In the genomic region with DNA sequence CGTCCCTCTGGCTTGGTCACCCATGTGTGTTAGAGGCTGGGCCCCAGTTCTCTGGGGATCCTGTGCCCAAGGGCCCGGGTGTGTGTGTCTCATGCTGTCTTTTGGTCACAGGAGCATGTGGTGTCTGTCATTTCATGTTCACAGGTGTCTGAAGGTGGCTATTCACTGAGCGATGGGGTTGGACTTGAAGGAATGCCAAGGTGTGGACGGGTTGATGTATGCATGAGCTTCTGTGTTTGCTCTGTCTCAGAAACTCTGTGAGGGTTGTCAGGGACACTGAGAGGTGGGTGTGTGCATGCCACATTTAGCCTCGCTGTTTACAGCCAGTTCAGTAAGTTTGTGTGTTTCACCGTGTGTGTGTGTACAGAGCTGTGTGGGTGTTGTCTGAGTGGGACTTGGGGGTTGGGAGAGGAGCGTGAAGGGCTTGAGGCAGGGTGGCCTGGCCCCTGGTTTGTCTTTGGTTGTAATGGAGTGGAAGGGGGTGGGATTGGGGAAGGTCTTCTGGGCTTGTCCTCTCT, we compare ENCODE assay signal across 1 cellular context.
TF ChIP-seq lines count a peak whose summit lies in the region.

No MANE protein-coding gene starts in this region.

TF ChIP-seq in HepG2, 621 proteins besides CTCF, POLR2A, EP300 and RAD21 (continues in another document):
- TF ChIP-seq, protein P1, sequence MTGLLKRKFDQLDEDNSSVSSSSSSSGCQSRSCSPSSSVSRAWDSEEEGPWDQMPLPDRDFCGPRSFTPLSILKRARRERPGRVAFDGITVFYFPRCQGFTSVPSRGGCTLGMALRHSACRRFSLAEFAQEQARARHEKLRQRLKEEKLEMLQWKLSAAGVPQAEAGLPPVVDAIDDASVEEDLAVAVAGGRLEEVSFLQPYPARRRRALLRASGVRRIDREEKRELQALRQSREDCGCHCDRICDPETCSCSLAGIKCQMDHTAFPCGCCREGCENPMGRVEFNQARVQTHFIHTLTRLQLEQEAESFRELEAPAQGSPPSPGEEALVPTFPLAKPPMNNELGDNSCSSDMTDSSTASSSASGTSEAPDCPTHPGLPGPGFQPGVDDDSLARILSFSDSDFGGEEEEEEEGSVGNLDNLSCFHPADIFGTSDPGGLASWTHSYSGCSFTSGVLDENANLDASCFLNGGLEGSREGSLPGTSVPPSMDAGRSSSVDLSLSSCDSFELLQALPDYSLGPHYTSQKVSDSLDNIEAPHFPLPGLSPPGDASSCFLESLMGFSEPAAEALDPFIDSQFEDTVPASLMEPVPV (CRISPR knock-in tag; IDR thresholded peaks at IDR 0.05), result no peak
- TF ChIP-seq, protein P2, sequence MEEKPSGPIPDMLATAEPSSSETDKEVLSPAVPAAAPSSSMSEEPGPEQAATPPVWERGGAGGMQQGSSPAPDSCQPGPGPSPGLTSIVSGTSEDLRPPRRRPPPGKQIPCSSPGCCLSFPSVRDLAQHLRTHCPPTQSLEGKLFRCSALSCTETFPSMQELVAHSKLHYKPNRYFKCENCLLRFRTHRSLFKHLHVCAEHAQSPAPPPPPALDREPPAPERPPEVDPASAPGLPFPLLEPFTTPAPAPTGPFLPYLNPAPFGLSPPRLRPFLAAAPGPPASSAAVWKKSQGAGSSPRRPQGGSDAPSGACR (CRISPR knock-in tag; IDR thresholded peaks at IDR 0.05), result 0 out of 2 replicates have a peak, but pooled peaks have one; percentile 66
- TF ChIP-seq SNAI1 (CRISPR knock-in tag; IDR thresholded peaks at IDR 0.05; ENCODE audit: borderline replicate concordance), result 0 out of 2 replicates have a peak, but pooled peaks have one; percentile 66
- TF ChIP-seq, protein P3, sequence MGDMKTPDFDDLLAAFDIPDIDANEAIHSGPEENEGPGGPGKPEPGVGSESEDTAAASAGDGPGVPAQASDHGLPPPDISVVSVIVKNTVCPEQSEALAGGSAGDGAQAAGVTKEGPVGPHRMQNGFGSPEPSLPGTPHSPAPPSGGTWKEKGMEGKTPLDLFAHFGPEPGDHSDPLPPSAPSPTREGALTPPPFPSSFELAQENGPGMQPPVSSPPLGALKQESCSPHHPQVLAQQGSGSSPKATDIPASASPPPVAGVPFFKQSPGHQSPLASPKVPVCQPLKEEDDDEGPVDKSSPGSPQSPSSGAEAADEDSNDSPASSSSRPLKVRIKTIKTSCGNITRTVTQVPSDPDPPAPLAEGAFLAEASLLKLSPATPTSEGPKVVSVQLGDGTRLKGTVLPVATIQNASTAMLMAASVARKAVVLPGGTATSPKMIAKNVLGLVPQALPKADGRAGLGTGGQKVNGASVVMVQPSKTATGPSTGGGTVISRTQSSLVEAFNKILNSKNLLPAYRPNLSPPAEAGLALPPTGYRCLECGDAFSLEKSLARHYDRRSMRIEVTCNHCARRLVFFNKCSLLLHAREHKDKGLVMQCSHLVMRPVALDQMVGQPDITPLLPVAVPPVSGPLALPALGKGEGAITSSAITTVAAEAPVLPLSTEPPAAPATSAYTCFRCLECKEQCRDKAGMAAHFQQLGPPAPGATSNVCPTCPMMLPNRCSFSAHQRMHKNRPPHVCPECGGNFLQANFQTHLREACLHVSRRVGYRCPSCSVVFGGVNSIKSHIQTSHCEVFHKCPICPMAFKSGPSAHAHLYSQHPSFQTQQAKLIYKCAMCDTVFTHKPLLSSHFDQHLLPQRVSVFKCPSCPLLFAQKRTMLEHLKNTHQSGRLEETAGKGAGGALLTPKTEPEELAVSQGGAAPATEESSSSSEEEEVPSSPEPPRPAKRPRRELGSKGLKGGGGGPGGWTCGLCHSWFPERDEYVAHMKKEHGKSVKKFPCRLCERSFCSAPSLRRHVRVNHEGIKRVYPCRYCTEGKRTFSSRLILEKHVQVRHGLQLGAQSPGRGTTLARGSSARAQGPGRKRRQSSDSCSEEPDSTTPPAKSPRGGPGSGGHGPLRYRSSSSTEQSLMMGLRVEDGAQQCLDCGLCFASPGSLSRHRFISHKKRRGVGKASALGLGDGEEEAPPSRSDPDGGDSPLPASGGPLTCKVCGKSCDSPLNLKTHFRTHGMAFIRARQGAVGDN (CRISPR knock-in tag; IDR thresholded peaks at IDR 0.05), result peak; percentile 28; the same call in 1 of the 2 replicates
- TF ChIP-seq TOPORS (CRISPR knock-in tag; IDR thresholded peaks at IDR 0.05), result no peak
- TF ChIP-seq ZBTB3 (CRISPR knock-in tag; IDR thresholded peaks at IDR 0.05; ENCODE audit: borderline replicate concordance, low read depth), result no peak
- TF ChIP-seq, protein P4, sequence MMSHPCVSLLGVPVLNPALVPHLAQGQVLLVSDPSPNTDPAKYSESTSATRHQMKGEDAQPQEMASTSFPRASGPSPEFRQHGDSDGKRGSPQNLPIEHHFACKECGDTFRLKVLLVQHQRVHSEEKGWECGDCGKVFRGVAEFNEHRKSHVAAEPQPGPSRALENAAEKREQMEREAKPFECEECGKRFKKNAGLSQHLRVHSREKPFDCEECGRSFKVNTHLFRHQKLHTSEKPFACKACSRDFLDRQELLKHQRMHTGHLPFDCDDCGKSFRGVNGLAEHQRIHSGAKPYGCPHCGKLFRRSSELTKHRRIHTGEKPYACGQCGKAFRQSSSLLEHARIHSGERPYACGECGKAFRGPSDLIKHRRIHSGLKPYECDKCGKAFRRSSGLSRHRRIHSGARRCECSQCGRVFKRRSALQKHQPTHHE (CRISPR knock-in tag; IDR thresholded peaks at IDR 0.05; ENCODE audit: borderline replicate concordance), result 0 out of 2 replicates have a peak, but pooled peaks have one; percentile 76
- peak; percentile 6; the same call in 1 of the 2 replicates for TF ChIP-seq ZNF761 (CRISPR knock-in tag; conservative IDR thresholded peaks at IDR 0.05)
- 0 out of 2 replicates have a peak, but pooled peaks have one; percentile 3 for TF ChIP-seq TCF7 (IDR thresholded peaks at IDR 0.05; ENCODE audit: low read depth)
- no peak for TF ChIP-seq ZNF598 (CRISPR knock-in tag; IDR thresholded peaks at IDR 0.05; ENCODE audit: borderline replicate concordance)
- TF ChIP-seq, protein P5, sequence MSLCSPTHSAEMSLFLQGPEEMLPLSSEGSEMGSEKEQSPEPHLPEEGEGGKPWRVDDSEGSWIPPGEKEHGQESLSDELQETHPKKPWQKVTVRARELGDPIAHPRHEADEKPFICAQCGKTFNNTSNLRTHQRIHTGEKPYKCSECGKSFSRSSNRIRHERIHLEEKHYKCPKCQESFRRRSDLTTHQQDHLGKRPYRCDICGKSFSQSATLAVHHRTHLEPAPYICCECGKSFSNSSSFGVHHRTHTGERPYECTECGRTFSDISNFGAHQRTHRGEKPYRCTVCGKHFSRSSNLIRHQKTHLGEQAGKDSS (CRISPR knock-in tag; IDR thresholded peaks at IDR 0.05; ENCODE audit: borderline replicate concordance, low read depth), result no peak
- TF ChIP-seq NCOA2 (CRISPR knock-in tag; IDR thresholded peaks at IDR 0.05), result no peak
- TF ChIP-seq, protein P6, sequence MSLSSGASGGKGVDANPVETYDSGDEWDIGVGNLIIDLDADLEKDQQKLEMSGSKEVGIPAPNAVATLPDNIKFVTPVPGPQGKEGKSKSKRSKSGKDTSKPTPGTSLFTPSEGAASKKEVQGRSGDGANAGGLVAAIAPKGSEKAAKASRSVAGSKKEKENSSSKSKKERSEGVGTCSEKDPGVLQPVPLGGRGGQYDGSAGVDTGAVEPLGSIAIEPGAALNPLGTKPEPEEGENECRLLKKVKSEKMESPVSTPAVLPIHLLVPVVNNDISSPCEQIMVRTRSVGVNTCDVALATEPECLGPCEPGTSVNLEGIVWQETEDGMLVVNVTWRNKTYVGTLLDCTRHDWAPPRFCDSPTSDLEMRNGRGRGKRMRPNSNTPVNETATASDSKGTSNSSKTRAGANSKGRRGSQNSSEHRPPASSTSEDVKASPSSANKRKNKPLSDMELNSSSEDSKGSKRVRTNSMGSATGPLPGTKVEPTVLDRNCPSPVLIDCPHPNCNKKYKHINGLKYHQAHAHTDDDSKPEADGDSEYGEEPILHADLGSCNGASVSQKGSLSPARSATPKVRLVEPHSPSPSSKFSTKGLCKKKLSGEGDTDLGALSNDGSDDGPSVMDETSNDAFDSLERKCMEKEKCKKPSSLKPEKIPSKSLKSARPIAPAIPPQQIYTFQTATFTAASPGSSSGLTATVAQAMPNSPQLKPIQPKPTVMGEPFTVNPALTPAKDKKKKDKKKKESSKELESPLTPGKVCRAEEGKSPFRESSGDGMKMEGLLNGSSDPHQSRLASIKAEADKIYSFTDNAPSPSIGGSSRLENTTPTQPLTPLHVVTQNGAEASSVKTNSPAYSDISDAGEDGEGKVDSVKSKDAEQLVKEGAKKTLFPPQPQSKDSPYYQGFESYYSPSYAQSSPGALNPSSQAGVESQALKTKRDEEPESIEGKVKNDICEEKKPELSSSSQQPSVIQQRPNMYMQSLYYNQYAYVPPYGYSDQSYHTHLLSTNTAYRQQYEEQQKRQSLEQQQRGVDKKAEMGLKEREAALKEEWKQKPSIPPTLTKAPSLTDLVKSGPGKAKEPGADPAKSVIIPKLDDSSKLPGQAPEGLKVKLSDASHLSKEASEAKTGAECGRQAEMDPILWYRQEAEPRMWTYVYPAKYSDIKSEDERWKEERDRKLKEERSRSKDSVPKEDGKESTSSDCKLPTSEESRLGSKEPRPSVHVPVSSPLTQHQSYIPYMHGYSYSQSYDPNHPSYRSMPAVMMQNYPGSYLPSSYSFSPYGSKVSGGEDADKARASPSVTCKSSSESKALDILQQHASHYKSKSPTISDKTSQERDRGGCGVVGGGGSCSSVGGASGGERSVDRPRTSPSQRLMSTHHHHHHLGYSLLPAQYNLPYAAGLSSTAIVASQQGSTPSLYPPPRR (CRISPR knock-in tag; IDR thresholded peaks at IDR 0.05; ENCODE audit: borderline replicate concordance), result no peak
- TF ChIP-seq ZSCAN31 (CRISPR knock-in tag; IDR thresholded peaks at IDR 0.05; ENCODE audit: low read depth), result 0 out of 2 replicates have a peak, but pooled peaks have one; percentile 48
- TF ChIP-seq, protein P7, sequence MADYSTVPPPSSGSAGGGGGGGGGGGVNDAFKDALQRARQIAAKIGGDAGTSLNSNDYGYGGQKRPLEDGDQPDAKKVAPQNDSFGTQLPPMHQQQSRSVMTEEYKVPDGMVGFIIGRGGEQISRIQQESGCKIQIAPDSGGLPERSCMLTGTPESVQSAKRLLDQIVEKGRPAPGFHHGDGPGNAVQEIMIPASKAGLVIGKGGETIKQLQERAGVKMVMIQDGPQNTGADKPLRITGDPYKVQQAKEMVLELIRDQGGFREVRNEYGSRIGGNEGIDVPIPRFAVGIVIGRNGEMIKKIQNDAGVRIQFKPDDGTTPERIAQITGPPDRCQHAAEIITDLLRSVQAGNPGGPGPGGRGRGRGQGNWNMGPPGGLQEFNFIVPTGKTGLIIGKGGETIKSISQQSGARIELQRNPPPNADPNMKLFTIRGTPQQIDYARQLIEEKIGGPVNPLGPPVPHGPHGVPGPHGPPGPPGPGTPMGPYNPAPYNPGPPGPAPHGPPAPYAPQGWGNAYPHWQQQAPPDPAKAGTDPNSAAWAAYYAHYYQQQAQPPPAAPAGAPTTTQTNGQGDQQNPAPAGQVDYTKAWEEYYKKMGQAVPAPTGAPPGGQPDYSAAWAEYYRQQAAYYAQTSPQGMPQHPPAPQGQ (CRISPR knock-in tag; IDR thresholded peaks at IDR 0.05; ENCODE audit: borderline replicate concordance), result no peak; the same call in 1 of the 2 replicates
- no peak; the same call in 1 of the 2 replicates for TF ChIP-seq ZNF572 (CRISPR knock-in tag; IDR thresholded peaks at IDR 0.05)
- TF ChIP-seq CEBPG (CRISPR knock-in tag; IDR thresholded peaks at IDR 0.05), result no peak
- peak; percentile 21 for TF ChIP-seq ZNF792 (CRISPR knock-in tag; IDR thresholded peaks at IDR 0.05)
- no peak for TF ChIP-seq ETV6 (CRISPR knock-in tag; conservative IDR thresholded peaks at IDR 0.05)
- peak; percentile 20; the same call in 1 of the 2 replicates for TF ChIP-seq ZNF747 (CRISPR knock-in tag; IDR thresholded peaks at IDR 0.05; ENCODE audit: borderline replicate concordance)
- TF ChIP-seq ZFP36L1 (CRISPR knock-in tag; IDR thresholded peaks at IDR 0.05), result 0 out of 2 replicates have a peak, but pooled peaks have one; percentile 41
- no peak for TF ChIP-seq NR2F6 (IDR thresholded peaks at IDR 0.05)
- TF ChIP-seq NR2F6 (CRISPR knock-in tag; IDR thresholded peaks at IDR 0.05), result no peak
- TF ChIP-seq ZNF256 (CRISPR knock-in tag; conservative IDR thresholded peaks at IDR 0.05), result 0 out of 2 replicates have a peak, but pooled peaks have one; percentile 4
- TF ChIP-seq RARG (CRISPR knock-in tag; IDR thresholded peaks at IDR 0.05; ENCODE audit: low read depth), result no peak
- TF ChIP-seq BRD4 (CRISPR knock-in tag; IDR thresholded peaks at IDR 0.05), result peak; percentile 22; the same call in 1 of the 2 replicates
- TF ChIP-seq ZNF251 (CRISPR knock-in tag; IDR thresholded peaks at IDR 0.05), result no peak
- TF ChIP-seq HNRNPUL1 (IDR thresholded peaks at IDR 0.05; ENCODE audit: low read depth, low read length), result no peak
- peak; percentile 16; the same call in 1 of the 2 replicates for TF ChIP-seq SIX4 (CRISPR knock-in tag; IDR thresholded peaks at IDR 0.05)
- no peak for TF ChIP-seq TBL1XR1 (IDR thresholded peaks at IDR 0.05; ENCODE audit: borderline replicate concordance, low read length, partially characterized antibody)
- no peak for TF ChIP-seq HOXA5 (CRISPR knock-in tag; IDR thresholded peaks at IDR 0.05)
- no peak for TF ChIP-seq RFXAP (CRISPR knock-in tag; IDR thresholded peaks at IDR 0.05; ENCODE audit: borderline replicate concordance)
- peak; percentile 29; the same call in 1 of the 2 replicates for TF ChIP-seq ZNF317 (CRISPR knock-in tag; IDR thresholded peaks at IDR 0.05)
